ENCODE assay signal across 9 cellular contexts in genomic region chr1:167631987-167632680, GRCh38. TPM values are rescaled to one million over a fixed set of nuclear protein-coding genes. Genes with fewer than 3 reads are reported as not detected.
A peak's percentile ranks its signal among the peaks of the same experiment; 100 is the strongest.
DNase-seq lines count a peak whose midpoint lies in the region; ATAC-seq, FAIRE-seq and TF ChIP-seq lines count a peak whose summit lies in the region.
"Had no signal": no experiment of that assay in that cellular context is flagged by ENCODE, and none has a peak within 500 bp of the region (broad histone marks: within the 10 kb centered on the region; RNA-seq: fewer than 3 reads in every experiment).

No MANE protein-coding gene starts in this region.

- FAIRE-seq in D721Med (lab: Jason Lieb, UNC): no peak
- FAIRE-seq: A549 had no signal

- intact Hi-C loops in left ventricle myocardium inferior (cut with micrococcal nuclease): no loop called here
- intact Hi-C loops in testis (cut with DNase I; ENCODE audit: low total_unique reads): no loop called here

- WGBS in testis, 2 donors: 73 to 75% methylated on average over 5 of the region's 5 CpGs

- H3K27me3 ChIP-seq in left ventricle myocardium inferior (ENCODE audit: low read depth) (no peaks in the 10 kb centered on the region), testis (no peaks in the 10 kb centered on the region)

- H3K36me3 ChIP-seq in left ventricle myocardium inferior (peaks cover 4% of the 10 kb centered on the region), testis (ENCODE audit: low read depth, missing control alignments) (no peaks in the 10 kb centered on the region)

- no peaks in the 10 kb centered on the region for H3K9me3 Mint-ChIP-seq in T-cell

- ATAC-seq in T-cell (replicated peaks in 1 of 4): peak; percentile 20 to 49 (median 44)
- ATAC-seq: A549 had no signal

- peak overlapping the region; percentile 88 for H3K4me3 ChIP-seq in left ventricle myocardium inferior
- no peak overlapping the region for H3K4me3 ChIP-seq in testis
- H3K4me3 ChIP-seq: A549 had no signal

- POLR2A ChIA-PET in T-cell (lab: Charles Lee): interaction anchor here (0.7 to 1.1 kb wide), 3 partner anchors 9 to 43 kb away, joined by 3 read pairs; no protein-coding TSS in a partner anchor

- peaks cover 81 to 93% (median 86%) of the 10 kb centered on the region in 3 donors for H3K4me1 Mint-ChIP-seq in T-cell

- H3K27ac ChIP-seq in left ventricle myocardium inferior (replicated peaks) (peak overlapping the region; percentile 96), testis (peak overlapping the region; percentile 7 to 33)
- H3K27ac ChIP-seq: A549 had no signal

- H3K36me3 Mint-ChIP-seq in T-cell: peaks cover 22% of the 10 kb centered on the region

- peak overlapping the region; percentile 94 to 97 for H3K27ac Mint-ChIP-seq in T-cell

- TF ChIP-seq POLR2A in testis (IDR thresholded peaks at IDR 0.05): no peak

- peaks cover 97% of the 10 kb centered on the region for H3K4me1 ChIP-seq in left ventricle myocardium inferior
- peaks cover 30% of the 10 kb centered on the region for H3K4me1 ChIP-seq in testis

- no peaks in the 10 kb centered on the region for H3K27me3 Mint-ChIP-seq in T-cell

- DNase-seq in activated CD4-positive, alpha-beta T cell treated with anti-CD3 and anti-CD28 coated beads for 48 hours: peak; percentile 57
- DNase-seq in activated CD4-positive, alpha-beta T cell treated with anti-CD3 and anti-CD28 coated beads for 1 hour: no peak
- DNase-seq in T-cell: peak in 11 of 34 experiments; percentile 15 to 52 (median 35)
- no peak for DNase-seq in left ventricle myocardium inferior
- DNase-seq in testis: no peak
- DNase-seq in OCI-M2 (lab: John Stamatoyannopoulos, UW; ENCODE audit: unreplicated experiment): no peak
- DNase-seq in ecto neural progenitor cell (ENCODE audit: low spot score): no peak
- DNase-seq in D721Med (ENCODE audit: insufficient read length, low spot score): no peak

- peak overlapping the region; percentile 91 to 95 (median 92) for H3K4me3 Mint-ChIP-seq in T-cell

- H3K9me3 ChIP-seq in left ventricle myocardium inferior (replicated peaks) (no peaks in the 10 kb centered on the region), testis (no peaks in the 10 kb centered on the region)
- H3K9me3 ChIP-seq: A549 had no signal

- TF ChIP-seq CTCF in left ventricle myocardium inferior (IDR thresholded peaks at IDR 0.05; ENCODE audit: borderline replicate concordance): no peak
- TF ChIP-seq CTCF in testis (IDR thresholded peaks at IDR 0.05): no peak
- TF ChIP-seq CTCF in D721Med (IDR thresholded peaks at IDR 0.05; ENCODE audit: insufficient read depth, missing control alignments): no peak

- CTCF ChIA-PET in T-cell (lab: Charles Lee): interaction anchor here (1.6 to 1.9 kb wide), 4 partner anchors 10 to 56 kb away, joined by 6 to 16 read pairs (median 6); no protein-coding TSS in a partner anchor

RNA-seq across cellular contexts. Expression of gene RCSD1, which starts 2.1 kb away (rescaled TPM):
- 100 to 1,000 TPM; 101 to 126 (median 107) TPM for total RNA-seq in T-cell
- 42.7 TPM for total RNA-seq in left ventricle myocardium inferior
- total RNA-seq in testis: 10 to 100 TPM; 13.8 to 24.7 TPM
- polyA plus RNA-seq in testis (ENCODE audit: insufficient read depth, low read depth, low replicate concordance): 14.1 TPM
- polyA plus RNA-seq: A549 had no signal
